In genomic region chrX:55794420-55794819, GRCh38 we compare ENCODE assay signal across 12 cellular contexts.
A peak's percentile ranks its signal among the peaks of the same experiment; 100 is the strongest.
DNase-seq lines count a peak whose midpoint lies in the region; ATAC-seq and TF ChIP-seq lines count a peak whose summit lies in the region.
"Had no signal": no experiment of that assay in that cellular context is flagged by ENCODE, and none has a peak within 500 bp of the region (broad histone marks: within the 10 kb centered on the region; RNA-seq: fewer than 3 reads in every experiment).

No MANE protein-coding gene starts in this region.

- H3K36me3 Mint-ChIP-seq in activated naive CD4-positive, alpha-beta T cell treated with anti-CD3 and anti-CD28 coated beads for 36 hours (ENCODE audit: low read depth) = peaks cover 2% of the 10 kb centered on the region
- H3K36me3 Mint-ChIP-seq in activated naive CD4-positive, alpha-beta T cell treated with anti-CD3 and anti-CD28 coated beads, Interleukin-2, amount 10 ng/mL, durations not matched to agents 7 days and 5 days = no peaks in the 10 kb centered on the region
- H3K36me3 Mint-ChIP-seq in type B pancreatic cell = no peaks in the 10 kb centered on the region

- no peak overlapping the region for H3K27ac Mint-ChIP-seq in activated naive CD4-positive, alpha-beta T cell treated with anti-CD3 and anti-CD28 coated beads for 36 hours
- no peak overlapping the region for H3K27ac Mint-ChIP-seq in activated naive CD4-positive, alpha-beta T cell treated with anti-CD3 and anti-CD28 coated beads, Interleukin-2, amount 10 ng/mL, durations not matched to agents 7 days and 5 days
- H3K27ac Mint-ChIP-seq in stimulated activated naive CD8-positive, alpha-beta T cell treated with anti-CD3 and anti-CD28 coated beads, Interleukin-15, amount 100 ng/mL, for 72 hours = no peak overlapping the region
- H3K27ac Mint-ChIP-seq in type B pancreatic cell = no peak overlapping the region
- H3K27ac Mint-ChIP-seq: T-helper 1 cell treated with Interleukin-12 subunit alpha and Interleukin-12 subunit beta and Interleukin-4 antibody, amounts not matched to agents 30 μg/mL and 1 μg/mL, for 36 hours had no signal

- no peak overlapping the region for H3K4me3 Mint-ChIP-seq in activated naive CD4-positive, alpha-beta T cell treated with anti-CD3 and anti-CD28 coated beads for 36 hours
- H3K4me3 Mint-ChIP-seq in activated naive CD4-positive, alpha-beta T cell treated with anti-CD3 and anti-CD28 coated beads, Interleukin-2, amount 10 ng/mL, durations not matched to agents 7 days and 5 days = no peak overlapping the region
- no peak overlapping the region for H3K4me3 Mint-ChIP-seq in stimulated activated naive CD8-positive, alpha-beta T cell treated with anti-CD3 and anti-CD28 coated beads, Interleukin-15, amount 100 ng/mL, for 72 hours
- no peak overlapping the region for H3K4me3 Mint-ChIP-seq in type B pancreatic cell
- H3K4me3 Mint-ChIP-seq: T-helper 1 cell treated with Interleukin-12 subunit alpha and Interleukin-12 subunit beta and Interleukin-4 antibody, amounts not matched to agents 30 μg/mL and 1 μg/mL, for 36 hours had no signal

- no peaks in the 10 kb centered on the region for H3K27me3 Mint-ChIP-seq in activated naive CD4-positive, alpha-beta T cell treated with anti-CD3 and anti-CD28 coated beads for 36 hours (ENCODE audit: low read depth)
- H3K27me3 Mint-ChIP-seq in activated naive CD4-positive, alpha-beta T cell treated with anti-CD3 and anti-CD28 coated beads, Interleukin-2, amount 10 ng/mL, durations not matched to agents 7 days and 5 days = no peaks in the 10 kb centered on the region
- no peaks in the 10 kb centered on the region for H3K27me3 Mint-ChIP-seq in stimulated activated naive CD8-positive, alpha-beta T cell treated with anti-CD3 and anti-CD28 coated beads, Interleukin-15, amount 100 ng/mL, for 72 hours
- H3K27me3 Mint-ChIP-seq in type B pancreatic cell = no peaks in the 10 kb centered on the region

- intact Hi-C loops in activated naive CD4-positive, alpha-beta T cell treated with anti-CD3 and anti-CD28 coated beads for 36 hours (cut with micrococcal nuclease) = loop anchor here (1.0 to 10.0 kb wide), 2 partner anchors 39 to 450 kb away; no protein-coding TSS in a partner anchor

- peaks cover 4% of the 10 kb centered on the region for H3K4me1 Mint-ChIP-seq in activated naive CD4-positive, alpha-beta T cell treated with anti-CD3 and anti-CD28 coated beads for 36 hours (ENCODE audit: low read depth)
- no peaks in the 10 kb centered on the region for H3K4me1 Mint-ChIP-seq in activated naive CD4-positive, alpha-beta T cell treated with anti-CD3 and anti-CD28 coated beads, Interleukin-2, amount 10 ng/mL, durations not matched to agents 7 days and 5 days
- H3K4me1 Mint-ChIP-seq in stimulated activated naive CD8-positive, alpha-beta T cell treated with anti-CD3 and anti-CD28 coated beads, Interleukin-15, amount 100 ng/mL, for 72 hours = no peaks in the 10 kb centered on the region
- H3K4me1 Mint-ChIP-seq in type B pancreatic cell (ENCODE audit: unreplicated experiment) = no peaks in the 10 kb centered on the region

- H3K9me3 Mint-ChIP-seq in activated naive CD4-positive, alpha-beta T cell treated with anti-CD3 and anti-CD28 coated beads for 36 hours = no peaks in the 10 kb centered on the region
- H3K9me3 Mint-ChIP-seq in activated naive CD4-positive, alpha-beta T cell treated with anti-CD3 and anti-CD28 coated beads, Interleukin-2, amount 10 ng/mL, durations not matched to agents 7 days and 5 days = peaks cover 1% of the 10 kb centered on the region
- H3K9me3 Mint-ChIP-seq in stimulated activated naive CD8-positive, alpha-beta T cell treated with anti-CD3 and anti-CD28 coated beads, Interleukin-15, amount 100 ng/mL, for 72 hours = no peaks in the 10 kb centered on the region
- H3K9me3 Mint-ChIP-seq in type B pancreatic cell = no peaks in the 10 kb centered on the region
- H3K9me3 Mint-ChIP-seq: T-helper 1 cell treated with Interleukin-12 subunit alpha and Interleukin-12 subunit beta and Interleukin-4 antibody, amounts not matched to agents 30 μg/mL and 1 μg/mL, for 36 hours had no signal

- TF ChIP-seq CTCF in type B pancreatic cell (conservative IDR thresholded peaks at IDR 0.05) = no peak

- CTCF ChIA-PET in activated naive CD4-positive, alpha-beta T cell treated with anti-CD3 and anti-CD28 coated beads for 36 hours (lab: Charles Lee) = no interaction called here
- CTCF ChIA-PET in activated naive CD4-positive, alpha-beta T cell treated with anti-CD3 and anti-CD28 coated beads, Interleukin-2, amount 10 ng/mL, durations not matched to agents 7 days and 5 days (lab: Charles Lee) = no interaction called here

- ATAC-seq in GM21529 (IDR thresholded peaks at IDR 0.05; ENCODE audit: unreplicated experiment) = peak; percentile 98
- ATAC-seq in HG03108 (IDR thresholded peaks at IDR 0.05; ENCODE audit: unreplicated experiment) = peak; percentile 99
- ATAC-seq in stimulated activated naive CD8-positive, alpha-beta T cell treated with anti-CD3 and anti-CD28 coated beads, Interleukin-15, amount 100 ng/mL, for 72 hours = peak; percentile 83
- ATAC-seq: right lobe of liver had no signal

- peak; percentile 52 for DNase-seq in activated naive CD4-positive, alpha-beta T cell treated with anti-CD3 and anti-CD28 coated beads for 36 hours
- no peak for DNase-seq in activated naive CD4-positive, alpha-beta T cell treated with anti-CD3 and anti-CD28 coated beads, Interleukin-2, amount 10 ng/mL, durations not matched to agents 7 days and 5 days
- DNase-seq in stimulated activated naive CD8-positive, alpha-beta T cell treated with anti-CD3 and anti-CD28 coated beads, Interleukin-15, amount 100 ng/mL, for 72 hours = peak in 1 of 2 donors; percentile 8
- DNase-seq in EL (no peak), type B pancreatic cell (ENCODE audit: extremely low spot score, unreplicated experiment) (no peak), T-helper 1 cell (no peak)
- DNase-seq: amniotic stem cell, NCI-H146, right lobe of liver had no signal
